8 cellular contexts compared by ENCODE assay signal in the genomic region with DNA sequence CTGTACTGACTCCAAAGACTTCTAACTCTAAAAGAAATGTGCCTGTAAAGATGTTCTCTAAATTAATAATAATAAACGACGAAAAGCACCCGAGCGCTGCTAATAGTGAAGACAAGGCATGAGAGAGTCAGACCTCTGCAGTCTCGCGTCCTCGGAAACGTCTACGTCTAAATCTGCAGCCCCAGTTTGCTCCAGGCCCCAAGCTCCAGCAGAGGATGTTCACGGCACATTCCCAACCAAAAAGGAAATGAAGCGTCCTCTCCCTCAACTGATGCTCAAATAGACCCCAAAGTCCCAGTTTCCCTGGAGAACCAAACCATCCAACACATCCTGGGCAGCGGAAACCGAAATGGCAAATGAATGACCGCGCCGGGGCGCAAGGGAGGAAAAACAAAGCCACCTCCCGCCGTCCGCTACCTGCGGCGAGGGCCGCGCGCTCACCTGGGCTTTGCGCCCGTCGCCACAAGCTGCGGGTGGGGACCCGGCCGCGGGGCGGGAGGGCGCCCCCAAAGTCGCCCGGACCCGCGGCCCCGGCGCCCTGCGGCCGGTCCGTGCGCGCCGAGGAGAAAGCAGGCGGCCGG. TPM values are rescaled to one million over a fixed set of nuclear protein-coding genes. Genes with fewer than 3 reads are reported as not detected.
DNase-seq lines count a peak whose midpoint lies in the region; ATAC-seq, FAIRE-seq and TF ChIP-seq lines count a peak whose summit lies in the region.

No MANE protein-coding gene starts in this region.

- TF ChIP-seq EP300 in A549 (IDR thresholded peaks at IDR 0.05), result no peak

- ATAC-seq in A549 (peak; percentile 56 to 57), HG03159 (IDR thresholded peaks at IDR 0.05; ENCODE audit: unreplicated experiment) (peak; percentile 39)

- peak in 1 of 2 experiments; percentile 59; a peak in 4 of 5 replicates for TF ChIP-seq RAD21 in A549 (conservative IDR thresholded peaks at IDR 0.05 in 1 of 2, IDR thresholded peaks at IDR 0.05 in 1 of 2)

- H3K9me3 ChIP-seq in A549, result no peaks in the 10 kb centered on the region
- no peaks in the 10 kb centered on the region for H3K9me3 ChIP-seq in OCI-LY3 (ENCODE audit: insufficient read depth, low read length)
- H3K9me3 ChIP-seq in thyroid gland, result no peaks in the 10 kb centered on the region

- no peak overlapping the region for H2AFZ ChIP-seq in OCI-LY3 (ENCODE audit: low read depth, low read length)

- H3K36me3 ChIP-seq in OCI-LY3 (replicated peaks; ENCODE audit: low read depth, low read length) (no peaks in the 10 kb centered on the region), thyroid gland (no peaks in the 10 kb centered on the region)

- no peaks in the 10 kb centered on the region for H3K79me2 ChIP-seq in OCI-LY3 (ENCODE audit: low read length)

- H3K27me3 ChIP-seq in OCI-LY3 (ENCODE audit: low read depth, low read length) (peaks cover 12% of the 10 kb centered on the region; the same call in 1 of the 2 replicates), thyroid gland (no peaks in the 10 kb centered on the region)

- H3K9ac ChIP-seq in OCI-LY3 (ENCODE audit: low read length), result no peak overlapping the region

- DNase-seq in A549 (ENCODE audit: low read depth in 1 of 2, low spot score in 1 of 2), result peak in 1 of 2 experiments; percentile 53
- DNase-seq in GM13977 (ENCODE audit: low spot score), result peak; percentile 42
- DNase-seq in coronary artery (ENCODE audit: low spot score), result no peak
- DNase-seq in lower leg skin (ENCODE audit: low spot score in 2 of 2), result no peak
- DNase-seq in thyroid gland, result peak; percentile 22 to 53
- DNase-seq in iPS-NIHi11 (ENCODE audit: low spot score), result no peak

- intact Hi-C loops in lower leg skin (cut with DNase I; ENCODE audit: low total_unique reads), result no loop called here
- intact Hi-C loops in thyroid gland (cut with DNase I), result no loop called here

- peaks cover 3% of the 10 kb centered on the region; the same call in 1 of the 3 replicates for H3K4me1 ChIP-seq in A549
- no peaks in the 10 kb centered on the region for H3K4me1 ChIP-seq in OCI-LY3 (ENCODE audit: low read length)
- peaks cover 0 to 3% of the 10 kb centered on the region in 2 donors for H3K4me1 ChIP-seq in thyroid gland

- 4% methylated on average over 22 of the region's 48 CpGs for WGBS in A549 (ENCODE audit: missing lambda C conversion rate)
- WGBS in lower leg skin, 2 donors, result 1 to 3% methylated on average over 17 to 36 of the region's 48 CpGs
- 0 to 2% methylated on average over 18 to 20 of the region's 48 CpGs for WGBS in thyroid gland, 2 donors

- peak overlapping the region; percentile 77 to 89 for H3K27ac ChIP-seq in A549
- H3K27ac ChIP-seq in OCI-LY3 (ENCODE audit: low read length), result no peak overlapping the region
- peak overlapping the region; percentile 89 for H3K27ac ChIP-seq in coronary artery
- H3K27ac ChIP-seq in thyroid gland, result no peak overlapping the region

- H3K4me2 ChIP-seq in A549, result peak overlapping the region; percentile 83
- peak overlapping the region; percentile 76 for H3K4me2 ChIP-seq in OCI-LY3 (ENCODE audit: low read length)

- no peak for FAIRE-seq in A549 (lab: Jason Lieb, UNC)

- TF ChIP-seq CTCF in A549 (IDR thresholded peaks at IDR 0.05) (peak; percentile 57), GM13977 (IDR thresholded peaks at IDR 0.05; ENCODE audit: extremely low read depth, insufficient read depth, missing control alignments) (peak; percentile 30), OCI-LY3 (IDR thresholded peaks at IDR 0.05; ENCODE audit: low read depth, low read length) (no peak), coronary artery (IDR thresholded peaks at IDR 0.05) (no peak), lower leg skin (IDR thresholded peaks at IDR 0.05) (no peak), thyroid gland (IDR thresholded peaks at IDR 0.05) (peak in 1 of 6 experiments; percentile 20)

- H4K20me1 ChIP-seq in OCI-LY3 (ENCODE audit: insufficient read depth, low read length), result no peaks in the 10 kb centered on the region

- POLR2A ChIA-PET in A549 (lab: Yijun Ruan, JAX), result interaction anchor here (0.8 to 1.2 kb wide), 4 partner anchors 10 to 255 kb away, joined by 3 to 4 read pairs (median 4); partner anchors contain the start of gene CCDC150

- peak overlapping the region; percentile 58 for H3K4me3 ChIP-seq in A549
- peak overlapping the region; percentile 85 for H3K4me3 ChIP-seq in OCI-LY3 (ENCODE audit: low read length)
- peak overlapping the region; percentile 80 for H3K4me3 ChIP-seq in coronary artery
- H3K4me3 ChIP-seq in lower leg skin (ENCODE audit: low read depth, poor library complexity, severe bottlenecking), result peak overlapping the region; percentile 44
- H3K4me3 ChIP-seq in thyroid gland (replicated peaks in 1 of 3), result peak overlapping the region in 1 of 3 donors; percentile 40

- CTCF ChIA-PET in A549 (lab: Yijun Ruan, JAX), result interaction anchor here (0.6 to 2.2 kb wide), 13 partner anchors 9 to 1115 kb away, joined by 3 to 8 read pairs (median 4); partner anchors contain the start of gene CCDC150

- TF ChIP-seq POLR2A in A549 (IDR thresholded peaks at IDR 0.05; ENCODE audit: low read length) (no peak), lower leg skin (IDR thresholded peaks at IDR 0.05) (no peak), thyroid gland (IDR thresholded peaks at IDR 0.05) (no peak)

- in situ Hi-C loops in GM13977 (cut with MboI; ENCODE audit: low pct_unique_long_range_greater_than_20kb, low sequenced_read_pairs, unreplicated experiment), result no loop called here

TF ChIP-seq in A549, 52 proteins besides CTCF, POLR2A, EP300 and RAD21:
- TF ChIP-seq TFCP2L1 (CRISPR knock-in tag; IDR thresholded peaks at IDR 0.05) (no peak), SMC3 (IDR thresholded peaks at IDR 0.05) (peak; percentile 67)

RNA-seq across cellular contexts. Expression of gene HECW2, which starts 0.9 kb away (rescaled TPM):
- polyA plus RNA-seq in A549 (2011; rRNA removed) (2.6 and 3.9 TPM in 2 replicates), A549 (2017; fragmentation: RNase III; extraction: RNeasy Plus Mini Kit Qiagen cat#74134 plus additional on column Dnase treatment) (1.9 to 2.4 TPM (median 2.0 TPM) in 3 replicates)
- 0.50 and 1.0 TPM in 2 replicates for polyA plus RNA-seq in A549 (2012; cell fraction: cytosol; rRNA removed)
- polyA plus RNA-seq in A549 (2012; cell fraction: nucleus; rRNA removed), result 1.3 and 1.6 TPM in 2 replicates
- 15.7 and 16.0 TPM in 2 replicates for polyA minus RNA-seq in A549 (2011; rRNA and poly(A)+ RNA removed)
- total RNA-seq in lower leg skin (1 to 10 TPM; 1.8 to 5.3 (median 4.9) TPM), thyroid gland (10 to 100 TPM; 22.9 to 34.7 (median 30.7) TPM)

RNA-seq across cellular contexts. Expression of gene CCDC150, which starts 47.1 kb away (rescaled TPM):
- 13.2 and 17.7 TPM in 2 replicates for polyA plus RNA-seq in A549 (2011; rRNA removed)
- polyA plus RNA-seq in A549 (2012; cell fraction: cytosol; rRNA removed), result 3.0 and 3.1 TPM in 2 replicates
- polyA plus RNA-seq in A549 (2012; cell fraction: nucleus; rRNA removed), result 9.1 and 12.3 TPM in 2 replicates
- 9.9 to 14.2 TPM (median 13.2 TPM) in 3 replicates for polyA plus RNA-seq in A549 (2017; fragmentation: RNase III; extraction: RNeasy Plus Mini Kit Qiagen cat#74134 plus additional on column Dnase treatment)
- 10.7 and 10.8 TPM in 2 replicates for polyA minus RNA-seq in A549 (2011; rRNA and poly(A)+ RNA removed)
- 1 to 10 TPM in 2 of 4 donors, under 1 TPM in 2; 0.22 to 3.4 (median 1.3) TPM for total RNA-seq in lower leg skin
- total RNA-seq in thyroid gland, result 1 to 10 TPM in 3 of 4 donors, under 1 TPM in 1; 0.94 to 3.2 (median 1.5) TPM

Comparison
In these comparisons a context has a peak if more than half of its experiments do, and no peak if none do; other contexts are left out.
1. DNase-seq: peak in GM13977 (single experiment) and thyroid gland (2 of 2); none in coronary artery (single experiment), lower leg skin (0 of 2) and iPS-NIHi11 (single experiment).
2. H3K27ac ChIP-seq: peak in A549 (2 of 2) and coronary artery (2 of 2); none in OCI-LY3 (single experiment) and thyroid gland (0 of 3).
3. CTCF ChIP-seq: peak in A549 (single experiment) and GM13977 (single experiment); none in OCI-LY3 (single experiment), coronary artery (single experiment) and lower leg skin (0 of 3).